8 cellular contexts compared by ENCODE assay signal in the genomic region with DNA sequence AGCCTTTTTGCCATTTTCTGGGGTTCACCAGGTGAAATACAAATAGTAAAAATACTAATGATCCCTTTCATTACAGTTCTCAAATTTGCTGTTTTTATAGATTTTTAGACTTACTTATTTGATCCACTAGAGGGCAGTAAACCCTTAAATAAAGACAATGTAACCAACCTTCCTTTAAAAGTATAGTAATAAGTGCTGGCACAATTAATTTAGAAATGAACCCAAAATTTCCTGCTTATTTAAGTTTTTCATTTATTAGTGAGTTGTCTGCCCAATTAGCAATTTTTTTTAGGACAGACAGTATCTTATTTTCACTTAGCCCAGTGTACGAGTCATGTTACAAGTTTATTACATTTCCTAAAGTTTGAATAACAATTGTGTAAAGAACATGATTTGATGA. TPM values are rescaled to one million over a fixed set of nuclear protein-coding genes. Genes with fewer than 3 reads are reported as not detected.
DNase-seq lines count a peak whose midpoint lies in the region; ATAC-seq, FAIRE-seq and TF ChIP-seq lines count a peak whose summit lies in the region.

No MANE protein-coding gene starts in this region.

- H3K27ac ChIP-seq in Karpas-422 (ENCODE audit: low read length) = peak overlapping the region; percentile 79
- peak overlapping the region; percentile 70 for H3K27ac ChIP-seq in SK-N-MC
- H3K27ac ChIP-seq in thyroid gland = no peak overlapping the region

- H3K36me3 ChIP-seq in Karpas-422 (ENCODE audit: insufficient read depth, low read length) (peaks cover 17% of the 10 kb centered on the region), SK-N-MC (ENCODE audit: insufficient read depth, low read length) (peaks cover 7% of the 10 kb centered on the region), thyroid gland (no peaks in the 10 kb centered on the region)

- no peaks in the 10 kb centered on the region for H4K20me1 ChIP-seq in Karpas-422 (ENCODE audit: insufficient read depth, low read depth, low read length)

- FAIRE-seq in frontal cortex (lab: Jason Lieb, UNC) = peak; percentile 92

- intact Hi-C loops in thyroid gland (cut with DNase I) = loop anchor here (5.0 to 10.0 kb wide), 4 partner anchors 169 to 909 kb away; partner anchors contain the start of genes ANKRD42 and RAB30

- 74 to 77% methylated on average over 1 of the region's 1 CpG for WGBS in thyroid gland, 2 donors

- H3K9me3 ChIP-seq in Karpas-422 (ENCODE audit: low read length) = no peaks in the 10 kb centered on the region; the same call in 1 of the 2 replicates
- H3K9me3 ChIP-seq in SK-N-MC (ENCODE audit: low read depth, low read length) = no peaks in the 10 kb centered on the region
- no peaks in the 10 kb centered on the region for H3K9me3 ChIP-seq in thyroid gland

- H3K9ac ChIP-seq in Karpas-422 (ENCODE audit: low read length) (peak overlapping the region; percentile 56), SK-N-MC (ENCODE audit: insufficient read length) (peak overlapping the region; percentile 56)

- TF ChIP-seq POLR2A in thyroid gland (IDR thresholded peaks at IDR 0.05) = no peak

- DNase-seq in COR-L47 (lab: John Stamatoyannopoulos, UW) = peak; percentile 22
- peak; percentile 89 for DNase-seq in Karpas-422
- DNase-seq in SK-N-MC (ENCODE audit: low read depth, low spot score) = peak; percentile 26
- no peak for DNase-seq in frontal cortex (ENCODE audit: low spot score in 2 of 2)
- no peak for DNase-seq in thyroid gland
- DNase-seq in activated naive CD4-positive, alpha-beta T cell treated with Interleukin-2 at 50 U/mL for 16 hours = no peak
- no peak for DNase-seq in HuH-7 (ENCODE audit: low spot score)

- H3K4me3 ChIP-seq in Karpas-422 (ENCODE audit: low read length) (peak overlapping the region; percentile 52), SK-N-MC (peak overlapping the region; percentile 54), thyroid gland (replicated peaks in 1 of 3) (no peak overlapping the region)

- no peak overlapping the region for H2AFZ ChIP-seq in Karpas-422 (ENCODE audit: low read length)

- peak overlapping the region; percentile 77 for H3K4me2 ChIP-seq in Karpas-422 (ENCODE audit: low read depth, low read length, poor library complexity, severe bottlenecking)

- peaks cover 95% of the 10 kb centered on the region for H3K79me2 ChIP-seq in Karpas-422 (ENCODE audit: low read length)

- no peaks in the 10 kb centered on the region for H3K9me2 ChIP-seq in Karpas-422 (replicated peaks; ENCODE audit: insufficient read depth, low read length)

- peak; percentile 18 to 66 (median 57) for TF ChIP-seq CTCF in thyroid gland (IDR thresholded peaks at IDR 0.05)

- no peaks in the 10 kb centered on the region for H3K27me3 ChIP-seq in Karpas-422 (ENCODE audit: low read length)
- H3K27me3 ChIP-seq in thyroid gland = no peaks in the 10 kb centered on the region

- no peak for ATAC-seq in GM21515 (IDR thresholded peaks at IDR 0.05; ENCODE audit: unreplicated experiment)

- H3K4me1 ChIP-seq in Karpas-422 (ENCODE audit: low read length) (peaks cover 68% of the 10 kb centered on the region), thyroid gland (no peaks in the 10 kb centered on the region)

RNA-seq across cellular contexts. Expression of gene DDIAS, which starts 4.7 kb away (rescaled TPM):
- 9.3 and 26.8 TPM in 2 replicates for total RNA-seq in Karpas-422 (2014; rRNA removed; shearing (Covaris generic); ENCODE audit: low replicate concordance)
- total RNA-seq in frontal cortex = 1.6 TPM
- total RNA-seq in thyroid gland = 1 to 10 TPM in 2 of 4 donors, under 1 TPM in 2; 0.25 to 3.3 (median 0.95) TPM

RNA-seq across cellular contexts. Expression of gene PRCP, which starts 6.0 kb away (rescaled TPM):
- total RNA-seq in Karpas-422 (2014; rRNA removed; shearing (Covaris generic); ENCODE audit: low replicate concordance) = 17.9 and 46.1 TPM in 2 replicates
- total RNA-seq in frontal cortex (28.1 TPM), thyroid gland (100 to 1,000 TPM in 1 of 4 donors, 10 to 100 TPM in 3; 59.1 to 122 (median 81.1) TPM)

Comparison
In these comparisons a context has a peak if more than half of its experiments do, and no peak if none do; other contexts are left out.
1. DNase-seq: peak in COR-L47 (single experiment), Karpas-422 (single experiment) and SK-N-MC (single experiment); none in frontal cortex (0 of 2), thyroid gland (0 of 2), activated naive CD4-positive, alpha-beta T cell treated with Interleukin-2 at 50 U/mL for 16 hours (single experiment) and HuH-7 (single experiment).
2. H3K27ac ChIP-seq: peak in Karpas-422 (single experiment) and SK-N-MC (single experiment); none in thyroid gland (0 of 3).
3. H3K4me3 ChIP-seq: peak in Karpas-422 (single experiment) and SK-N-MC (single experiment); none in thyroid gland (0 of 3).